ENCODE assay signal across 15 cellular contexts in genomic region chr6:4599924-4600323, GRCh38.
DNase-seq lines count a peak whose midpoint lies in the region; ATAC-seq and TF ChIP-seq lines count a peak whose summit lies in the region.
"Had no signal": no experiment of that assay in that cellular context is flagged by ENCODE, and none has a peak within 500 bp of the region (broad histone marks: within the 10 kb centered on the region; RNA-seq: fewer than 3 reads in every experiment).

No MANE protein-coding gene starts in this region.

- H3K4me3 ChIP-seq in astrocyte of the spinal cord (ENCODE audit: low read depth, low read length): no peak overlapping the region

- no peak for TF ChIP-seq CTCF in astrocyte of the spinal cord (IDR thresholded peaks at IDR 0.05; ENCODE audit: low read depth, low read length)

- in situ Hi-C loops in ACHN (cut with HindIII; ENCODE audit: low pct_ligation_motif_present, low pct_unique_long_range_greater_than_20kb, low sequenced_read_pairs) (no loop called here), astrocyte of the spinal cord (cut with HindIII; ENCODE audit: low sequenced_read_pairs) (no loop called here)

- intact Hi-C loops in left ventricle myocardium superior (cut with micrococcal nuclease): no loop called here

- peak; percentile 8 for DNase-seq in ACHN
- DNase-seq in HT-29 (ENCODE audit: low spot score): peak; percentile 9
- DNase-seq in astrocyte of the spinal cord (ENCODE audit: low read depth, low spot score): peak; percentile 77
- no peak for DNase-seq in left ventricle myocardium superior
- DNase-seq in SHP77 (lab: John Stamatoyannopoulos, UW): no peak
- no peak for DNase-seq in hippocampal formation (lab: John Stamatoyannopoulos, UW)
- no peak for DNase-seq in activated CD4-positive, CD25-positive, alpha-beta regulatory T cell treated with anti-CD3 and anti-CD28 coated beads, Interleukin-2, amount 50 U/mL, for 72 hours
- DNase-seq in stimulated activated CD4-positive, alpha-beta T cell treated with anti-CD3 and anti-CD28 coated beads, Interleukin-4, amount 100 ng/mL, for 24 hours: no peak
- DNase-seq: activated CD4-positive, alpha-beta T cell treated with anti-CD3 and anti-CD28 coated beads, Interleukin-2, amount 50 U/mL, for 4 hours; activated gamma-delta T cell; BE2C; GDM1; Kasumi-1; stimulated activated CD4-positive, alpha-beta T cell treated with anti-CD3 and anti-CD28 coated beads, Interleukin-2, amount 100 ng/mL, for 24 hours; stimulated activated naive B cell treated with anti-CD40 and anti-IgM and Interleukin-4, amounts not matched to agents 10 μg/mL and 1 μg/mL and 100 μg/mL, for 72 hours had no signal

- ATAC-seq in left ventricle myocardium superior: peak; percentile 93
- ATAC-seq: stimulated activated naive B cell treated with anti-CD40 and anti-IgM and Interleukin-4, amounts not matched to agents 10 μg/mL and 1 μg/mL and 100 μg/mL, for 72 hours had no signal

Comparison
In these comparisons a context has a peak if more than half of its experiments do, and no peak if none do; other contexts are left out.
1. DNase-seq: peak in ACHN (single experiment), HT-29 (single experiment) and astrocyte of the spinal cord (single experiment); none in left ventricle myocardium superior (single experiment), SHP77 (0 of 2), hippocampal formation (0 of 2), activated CD4-positive, CD25-positive, alpha-beta regulatory T cell treated with anti-CD3 and anti-CD28 coated beads, Interleukin-2, amount 50 U/mL, for 72 hours (single experiment) and stimulated activated CD4-positive, alpha-beta T cell treated with anti-CD3 and anti-CD28 coated beads, Interleukin-4, amount 100 ng/mL, for 24 hours (single experiment).